Comparison of ENCODE assay signal across 30 cellular contexts in the genomic region with DNA sequence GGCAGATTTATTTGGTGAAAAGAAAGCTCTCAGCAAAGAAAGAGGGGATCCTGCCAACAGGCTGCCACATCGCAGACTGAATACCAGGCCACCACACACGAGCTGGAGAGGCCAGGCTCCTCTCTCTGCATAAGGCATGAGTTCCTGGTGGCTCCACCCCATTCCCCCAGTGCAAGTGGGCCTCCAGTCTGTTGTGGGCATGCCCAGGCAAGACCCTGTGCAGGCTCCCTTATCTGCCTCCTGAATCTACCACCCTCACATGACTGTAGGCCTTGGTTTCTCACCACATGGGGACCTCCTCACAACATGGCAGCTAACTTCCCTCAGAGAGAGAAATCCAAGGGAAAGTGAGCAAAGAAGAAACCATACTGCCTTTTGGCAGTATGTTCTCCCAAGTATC. TPM values are rescaled to one million over a fixed set of nuclear protein-coding genes. Genes with fewer than 3 reads are reported as not detected.
DNase-seq lines count a peak whose midpoint lies in the region; ATAC-seq and TF ChIP-seq lines count a peak whose summit lies in the region.
"Had no signal": no experiment of that assay in that cellular context is flagged by ENCODE, and none has a peak within 500 bp of the region (broad histone marks: within the 10 kb centered on the region; RNA-seq: fewer than 3 reads in every experiment).

No MANE protein-coding gene starts in this region.

- peaks cover 7% of the 10 kb centered on the region for H3K27me3 Mint-ChIP-seq in activated CD8-positive, alpha-beta memory T cell treated with anti-CD3 and anti-CD28 coated beads, Interleukin-2, amount 10 ng/mL, durations not matched to agents 7 days and 5 days
- H3K27me3 Mint-ChIP-seq in GM23338 (ENCODE audit: insufficient read depth, low read depth, poor library complexity): peaks cover 1% of the 10 kb centered on the region
- H3K27me3 Mint-ChIP-seq in activated T-helper 17 cell treated with anti-CD3 and anti-CD28 coated beads, Interleukin-2, amount 50 U/mL, for 72 hours: no peaks in the 10 kb centered on the region
- H3K27me3 Mint-ChIP-seq in neural progenitor cell (ENCODE audit: insufficient read depth, low read depth): peaks cover 4% of the 10 kb centered on the region
- H3K27me3 Mint-ChIP-seq in effector memory CD8-positive, alpha-beta T cell: peaks cover 7 to 35% of the 10 kb centered on the region in 2 donors
- H3K27me3 Mint-ChIP-seq: CD4-positive, alpha-beta T cell had no signal

- H3K27ac Mint-ChIP-seq in activated CD8-positive, alpha-beta memory T cell treated with anti-CD3 and anti-CD28 coated beads, Interleukin-2, amount 10 ng/mL, durations not matched to agents 7 days and 5 days: no peak overlapping the region
- H3K27ac Mint-ChIP-seq in GM23338 (no peak overlapping the region), neural progenitor cell (no peak overlapping the region)
- H3K27ac Mint-ChIP-seq in activated T-helper 17 cell treated with anti-CD3 and anti-CD28 coated beads, Interleukin-2, amount 50 U/mL, for 72 hours: no peak overlapping the region
- no peak overlapping the region for H3K27ac Mint-ChIP-seq in effector memory CD8-positive, alpha-beta T cell
- H3K27ac Mint-ChIP-seq: activated naive CD4-positive, alpha-beta T cell treated with anti-CD3 and anti-CD28 coated beads for 36 hours; activated T-cell treated with anti-CD3 and anti-CD28 coated beads, Interleukin-2, amount 50 U/mL, for 72 hours; CD4-positive, alpha-beta T cell; memory B cell had no signal

- H3K4me3 ChIP-seq in GM23338 (no peak overlapping the region), neural progenitor cell (no peak overlapping the region)
- H3K4me3 ChIP-seq: dorsolateral prefrontal cortex, GM12878, SJSA1, spleen, stomach, uterus had no signal

- no peaks in the 10 kb centered on the region for H3K36me3 ChIP-seq in GM23338 (ENCODE audit: insufficient read depth)
- H3K36me3 ChIP-seq in neural progenitor cell: no peaks in the 10 kb centered on the region
- H3K36me3 ChIP-seq: brain microvascular endothelial cell, SJSA1, spleen, stomach, uterus had no signal

- H3K27ac ChIP-seq in GM23338 (ENCODE audit: low read depth) (no peak overlapping the region), neural progenitor cell (no peak overlapping the region)
- H3K27ac ChIP-seq: brain microvascular endothelial cell, dorsolateral prefrontal cortex, parathyroid adenoma, SJSA1, spleen, stomach, uterus had no signal

- peaks cover 5% of the 10 kb centered on the region for H3K4me1 Mint-ChIP-seq in activated CD8-positive, alpha-beta memory T cell treated with anti-CD3 and anti-CD28 coated beads, Interleukin-2, amount 10 ng/mL, durations not matched to agents 7 days and 5 days
- H3K4me1 Mint-ChIP-seq in GM23338: peaks cover 5% of the 10 kb centered on the region; the same call in 2 of the 3 replicates
- no peaks in the 10 kb centered on the region for H3K4me1 Mint-ChIP-seq in activated T-helper 17 cell treated with anti-CD3 and anti-CD28 coated beads, Interleukin-2, amount 50 U/mL, for 72 hours
- no peaks in the 10 kb centered on the region for H3K4me1 Mint-ChIP-seq in neural progenitor cell
- no peaks in the 10 kb centered on the region for H3K4me1 Mint-ChIP-seq in effector memory CD8-positive, alpha-beta T cell (ENCODE audit: low read depth in 2 of 2)

- H3K4me2 ChIP-seq in GM23338: no peak overlapping the region
- no peak overlapping the region for H3K4me2 ChIP-seq in neural progenitor cell

- CTCF ChIA-PET in activated CD8-positive, alpha-beta memory T cell treated with anti-CD3 and anti-CD28 coated beads, Interleukin-2, amount 10 ng/mL, durations not matched to agents 7 days and 5 days (lab: Charles Lee): interaction anchor here (1.1 kb wide), 1 partner anchor 18 kb away, joined by 3 read pairs; no protein-coding TSS in a partner anchor

- peaks cover 7% of the 10 kb centered on the region; the same call in 1 of the 2 replicates for H3K9me2 ChIP-seq in GM23338 (ENCODE audit: insufficient read depth)

- H3K79me2 ChIP-seq in GM23338 (replicated peaks; ENCODE audit: insufficient read depth): no peaks in the 10 kb centered on the region
- H3K79me2 ChIP-seq in neural progenitor cell (ENCODE audit: low read depth): no peaks in the 10 kb centered on the region
- H3K79me2 ChIP-seq: parathyroid adenoma had no signal

- peaks cover 7% of the 10 kb centered on the region for H3K9me3 Mint-ChIP-seq in activated CD8-positive, alpha-beta memory T cell treated with anti-CD3 and anti-CD28 coated beads, Interleukin-2, amount 10 ng/mL, durations not matched to agents 7 days and 5 days (ENCODE audit: low read depth)
- peaks cover 13% of the 10 kb centered on the region for H3K9me3 Mint-ChIP-seq in GM23338
- H3K9me3 Mint-ChIP-seq in activated T-helper 17 cell treated with anti-CD3 and anti-CD28 coated beads, Interleukin-2, amount 50 U/mL, for 72 hours: peaks cover 5% of the 10 kb centered on the region
- no peaks in the 10 kb centered on the region for H3K9me3 Mint-ChIP-seq in neural progenitor cell
- H3K9me3 Mint-ChIP-seq in effector memory CD8-positive, alpha-beta T cell: no peaks in the 10 kb centered on the region
- H3K9me3 Mint-ChIP-seq: activated naive CD4-positive, alpha-beta T cell treated with anti-CD3 and anti-CD28 coated beads for 36 hours had no signal

- no peaks in the 10 kb centered on the region for H3K4me1 ChIP-seq in GM23338 (ENCODE audit: insufficient read depth)
- no peaks in the 10 kb centered on the region for H3K4me1 ChIP-seq in neural progenitor cell
- H3K4me1 ChIP-seq: parathyroid adenoma, SJSA1, spleen, stomach, uterus had no signal

- H3K36me3 Mint-ChIP-seq in activated CD8-positive, alpha-beta memory T cell treated with anti-CD3 and anti-CD28 coated beads, Interleukin-2, amount 10 ng/mL, durations not matched to agents 7 days and 5 days: peaks cover 9% of the 10 kb centered on the region
- H3K36me3 Mint-ChIP-seq in GM23338 (ENCODE audit: low read depth) (peaks cover 6% of the 10 kb centered on the region; the same call in 2 of the 3 replicates), neural progenitor cell (no peaks in the 10 kb centered on the region)
- no peaks in the 10 kb centered on the region for H3K36me3 Mint-ChIP-seq in activated T-helper 17 cell treated with anti-CD3 and anti-CD28 coated beads, Interleukin-2, amount 50 U/mL, for 72 hours (ENCODE audit: low read depth)
- no peaks in the 10 kb centered on the region for H3K36me3 Mint-ChIP-seq in effector memory CD8-positive, alpha-beta T cell (ENCODE audit: insufficient read depth)

- H3K9me3 ChIP-seq in neural progenitor cell (ENCODE audit: low read depth): no peaks in the 10 kb centered on the region
- H3K9me3 ChIP-seq: SJSA1, uterus had no signal

- DNase-seq in activated CD8-positive, alpha-beta memory T cell treated with anti-CD3 and anti-CD28 coated beads, Interleukin-2, amount 10 ng/mL, durations not matched to agents 7 days and 5 days: peak; percentile 43
- no peak for DNase-seq in activated CD8-positive, alpha-beta memory T cell treated with anti-CD3 and anti-CD28 coated beads for 24 hours
- DNase-seq in GM23338 (ENCODE audit: low spot score) (no peak), neural progenitor cell (ENCODE audit: low spot score) (no peak), SKM-1 (lab: John Stamatoyannopoulos, UW; ENCODE audit: unreplicated experiment) (no peak)
- DNase-seq in effector memory CD8-positive, alpha-beta T cell: no peak
- DNase-seq: activated CD4-positive, alpha-beta T cell treated with anti-CD3 and anti-CD28 coated beads, Interleukin-2, amount 50 U/mL, for 1 hour; activated naive CD4-positive, alpha-beta T cell treated with anti-CD3 and anti-CD28 coated beads for 36 hours; AML-193; amygdala; brain microvascular endothelial cell; CD4-positive, alpha-beta T cell; dorsolateral prefrontal cortex; H7; hypothalamus; left cardiac atrium; NCI-H1048; NCI-H446 treated with DMSO at 0.1 percent for 48 hours; NCI-H82; spleen; stimulated activated CD4-positive, alpha-beta T cell treated with anti-CD3 and anti-CD28 coated beads, Interleukin-2, amount 100 ng/mL, for 24 hours; stomach; uterus had no signal

- no peak overlapping the region for H3K4me3 Mint-ChIP-seq in activated CD8-positive, alpha-beta memory T cell treated with anti-CD3 and anti-CD28 coated beads, Interleukin-2, amount 10 ng/mL, durations not matched to agents 7 days and 5 days
- no peak overlapping the region for H3K4me3 Mint-ChIP-seq in GM23338
- H3K4me3 Mint-ChIP-seq in activated T-helper 17 cell treated with anti-CD3 and anti-CD28 coated beads, Interleukin-2, amount 50 U/mL, for 72 hours: no peak overlapping the region
- no peak overlapping the region for H3K4me3 Mint-ChIP-seq in neural progenitor cell
- H3K4me3 Mint-ChIP-seq in effector memory CD8-positive, alpha-beta T cell: no peak overlapping the region
- H3K4me3 Mint-ChIP-seq: activated naive CD4-positive, alpha-beta T cell treated with anti-CD3 and anti-CD28 coated beads for 36 hours; activated T-cell treated with anti-CD3 and anti-CD28 coated beads, Interleukin-2, amount 50 U/mL, for 72 hours; CD4-positive, alpha-beta T cell; memory B cell had no signal

- H2AFZ ChIP-seq in GM23338 (0 out of 2 replicates have a peak overlapping the region, but pooled peaks have one; percentile 63), neural progenitor cell (replicated peaks) (peak overlapping the region; percentile 57)
- H2AFZ ChIP-seq: parathyroid adenoma had no signal

- TF ChIP-seq CTCF in GM23338 (conservative IDR thresholded peaks at IDR 0.05; ENCODE audit: low read depth in 2 of 2) (no peak), neural progenitor cell (IDR thresholded peaks at IDR 0.05) (no peak)

- H4K20me1 ChIP-seq in GM23338 (replicated peaks; ENCODE audit: insufficient read depth) (no peaks in the 10 kb centered on the region), neural progenitor cell (ENCODE audit: low read depth) (no peaks in the 10 kb centered on the region)

- H3K9ac ChIP-seq in neural progenitor cell: no peak overlapping the region
- H3K9ac ChIP-seq: parathyroid adenoma had no signal

- ATAC-seq in activated CD8-positive, alpha-beta memory T cell treated with anti-CD3 and anti-CD28 coated beads, Interleukin-2, amount 10 ng/mL, durations not matched to agents 7 days and 5 days: peak; percentile 42
- no peak for ATAC-seq in GM23338
- peak; percentile 21 for ATAC-seq in activated T-helper 17 cell treated with anti-CD3 and anti-CD28 coated beads, Interleukin-2, amount 50 U/mL, for 72 hours (replicated peaks)
- no peak for ATAC-seq in HG03442 (IDR thresholded peaks at IDR 0.05; ENCODE audit: unreplicated experiment)
- ATAC-seq in effector memory CD8-positive, alpha-beta T cell (replicated peaks): no peak
- ATAC-seq: GM12878, left cardiac atrium had no signal

- H3K27me3 ChIP-seq in GM23338 (ENCODE audit: insufficient read depth) (no peaks in the 10 kb centered on the region), neural progenitor cell (no peaks in the 10 kb centered on the region)
- H3K27me3 ChIP-seq: brain microvascular endothelial cell, dorsolateral prefrontal cortex, SJSA1, spleen, stomach, uterus had no signal

- H3F3A ChIP-seq in GM23338 (replicated peaks; ENCODE audit: low read depth): no peaks in the 10 kb centered on the region
- H3F3A ChIP-seq in neural progenitor cell (ENCODE audit: low read depth): no peaks in the 10 kb centered on the region

RNA-seq across cellular contexts. Expression of gene CUL1, which starts 26.7 kb away (rescaled TPM):
- 10 to 100 TPM; 55.3 to 84.3 TPM for total RNA-seq in activated CD8-positive, alpha-beta memory T cell treated with anti-CD3 and anti-CD28 coated beads, Interleukin-2, amount 10 ng/mL, durations not matched to agents 7 days and 5 days
- total RNA-seq in GM23338 (2014; rRNA removed; shearing (Covaris generic)): 63.3 and 71.3 TPM in 2 replicates
- 29.0 and 35.6 TPM in 2 replicates for polyA plus RNA-seq in GM23338 (2016; fragmentation: Nextera tagmentation; extraction: Ambion mirVana)
- total RNA-seq in activated T-helper 17 cell treated with anti-CD3 and anti-CD28 coated beads, Interleukin-2, amount 50 U/mL, for 72 hours: 10 to 100 TPM; 61.4 to 61.7 TPM
- total RNA-seq in neural progenitor cell (ENCODE audit: low replicate concordance): 74.2 and 89.3 TPM in 2 replicates

Comparison
In these comparisons a context has a peak if more than half of its experiments do, and no peak if none do; other contexts are left out.
1. ATAC-seq: peak in activated CD8-positive, alpha-beta memory T cell treated with anti-CD3 and anti-CD28 coated beads, Interleukin-2, amount 10 ng/mL, durations not matched to agents 7 days and 5 days (single experiment) and activated T-helper 17 cell treated with anti-CD3 and anti-CD28 coated beads, Interleukin-2, amount 50 U/mL, for 72 hours (single experiment); none in GM23338 (single experiment), HG03442 (single experiment) and effector memory CD8-positive, alpha-beta T cell (single experiment).